ENCODE assay signal across 8 cellular contexts in genomic region chr17:39196191-39196819, GRCh38. TPM values are rescaled to one million over a fixed set of nuclear protein-coding genes. Genes with fewer than 3 reads are reported as not detected.
DNase-seq lines count a peak whose midpoint lies in the region; ATAC-seq and TF ChIP-seq lines count a peak whose summit lies in the region.

No MANE protein-coding gene starts in this region.

- ATAC-seq in IMR-90 (ENCODE audit: low read depth), result no peak
- ATAC-seq in naive thymus-derived CD8-positive, alpha-beta T cell, result no peak
- ATAC-seq in GM21390 (IDR thresholded peaks at IDR 0.05; ENCODE audit: unreplicated experiment), result no peak

- no CpG with 5 or more reads among the region's 9 CpGs for WGBS in IMR-90 (ENCODE audit: extremely low coverage in 2 of 2, insufficient read length in 1 of 2), 2 experiments

- no peak overlapping the region for H3K18ac ChIP-seq in IMR-90 (ENCODE audit: low read depth, low read length)

- H3K4me3 Mint-ChIP-seq in naive thymus-derived CD8-positive, alpha-beta T cell, result peak overlapping the region; percentile 63 to 97 (median 76)

- no peak overlapping the region for H4K91ac ChIP-seq in IMR-90 (ENCODE audit: insufficient read depth, low read depth, low read length)

- BruUV-seq in IMR-90 (replicated peaks; lab: Mats Ljungman, UMichigan), result no TSS peak

- no peak overlapping the region for H2BK20ac ChIP-seq in IMR-90 (ENCODE audit: low read depth, low read length)

- POLR2A ChIA-PET in IMR-90 (lab: Charles Lee; ENCODE audit: unreplicated experiment), result no interaction called here
- POLR2A ChIA-PET in naive thymus-derived CD8-positive, alpha-beta T cell (lab: Charles Lee), result interaction anchor here (0.7 to 2.2 kb wide), 4 partner anchors 13 to 371 kb away, joined by 3 to 9 read pairs (median 4); partner anchors contain the start of genes CWC25 and RPL23

- peak overlapping the region; percentile 81 for H3K4me3 ChIP-seq in AG10803 (ENCODE audit: low read length)
- peak overlapping the region; percentile 88 for H3K4me3 ChIP-seq in IMR-90 (ENCODE audit: insufficient read depth, low read depth, low read length)
- H3K4me3 ChIP-seq in choroid plexus epithelial cell (ENCODE audit: low read depth, low read length), result peak overlapping the region; percentile 75

- H3K36me3 Mint-ChIP-seq in naive thymus-derived CD8-positive, alpha-beta T cell, result peaks cover 0 to 23% (median 5%) of the 10 kb centered on the region in 3 donors

- in situ Hi-C loops in IMR-90 (cut with MboI; ENCODE audit: low sequenced_read_pairs), result no loop called here

- no peak overlapping the region for H2BK120ac ChIP-seq in IMR-90 (ENCODE audit: low read depth, low read length)

- H4K20me1 ChIP-seq in IMR-90 (ENCODE audit: insufficient read depth, low read length), result peaks cover 29% of the 10 kb centered on the region

- no peak overlapping the region for H2BK15ac ChIP-seq in IMR-90 (ENCODE audit: low read depth, low read length)

- CTCF ChIA-PET in IMR-90 (lab: Yijun Ruan, JAX), result no interaction called here

- TF ChIP-seq RAD21 in IMR-90 (IDR thresholded peaks at IDR 0.05; ENCODE audit: low read length), result no peak

- no peak for TF ChIP-seq CTCF in AG10803 (conservative IDR thresholded peaks at IDR 0.05; ENCODE audit: low read length)
- TF ChIP-seq CTCF in IMR-90 (conservative IDR thresholded peaks at IDR 0.05; ENCODE audit: low read depth, low read length), result no peak
- no peak for TF ChIP-seq CTCF in choroid plexus epithelial cell (conservative IDR thresholded peaks at IDR 0.05; ENCODE audit: low read depth, low read length)

- peak overlapping the region; percentile 91 for H3K4me2 ChIP-seq in IMR-90 (ENCODE audit: low read depth, low read length)

- H4K8ac ChIP-seq in IMR-90 (ENCODE audit: low read depth in 2 of 2, low read length in 2 of 2), result peak overlapping the region; percentile 2 to 14; a peak in 2 of 4 replicates

- H3K27me3 Mint-ChIP-seq in naive thymus-derived CD8-positive, alpha-beta T cell, result no peaks in the 10 kb centered on the region

- H2AFZ ChIP-seq in IMR-90 (replicated peaks; ENCODE audit: low read length, poor library complexity), result peak overlapping the region; percentile 59

- DNase-seq in AG10803 (ENCODE audit: low read depth) (peak; percentile 17), IMR-90 (no peak), choroid plexus epithelial cell (ENCODE audit: low read depth) (no peak), SW480 (ENCODE audit: low spot score) (no peak), germinal center (ENCODE audit: low spot score) (no peak), SKM-1 (lab: John Stamatoyannopoulos, UW; ENCODE audit: unreplicated experiment) (no peak)
- DNase-seq in naive thymus-derived CD8-positive, alpha-beta T cell, result no peak

- peaks cover 36 to 71% of the 10 kb centered on the region in 2 experiments for H3K79me1 ChIP-seq in IMR-90 (ENCODE audit: low read depth in 1 of 2, low read length in 2 of 2)

- H3K27ac Mint-ChIP-seq in naive thymus-derived CD8-positive, alpha-beta T cell, result peak overlapping the region in 9 of 10 donors; percentile 47 to 89 (median 74)

- H3K14ac ChIP-seq in IMR-90 (replicated peaks; ENCODE audit: low read depth, low read length), result peak overlapping the region; percentile 75; the same call in 1 of the 2 replicates

- no peaks in the 10 kb centered on the region for H3K9me3 Mint-ChIP-seq in naive thymus-derived CD8-positive, alpha-beta T cell

- H3K9ac ChIP-seq in IMR-90 (ENCODE audit: low read depth, low read length), result no peak overlapping the region

- peak overlapping the region; percentile 78 for H2AK5ac ChIP-seq in IMR-90 (ENCODE audit: low read depth, low read length)

- no peak overlapping the region for H3K56ac ChIP-seq in IMR-90 (ENCODE audit: extremely low read depth, insufficient read depth, low read length)

- H3K27ac ChIP-seq in IMR-90 (ENCODE audit: insufficient read depth, low read length), result no peak overlapping the region

- TF ChIP-seq POLR2A in IMR-90 (IDR thresholded peaks at IDR 0.05; ENCODE audit: low read depth, low read length), result no peak

- dilution Hi-C loops in IMR-90 (cut with HindIII; ENCODE audit: low sequenced_read_pairs, unreplicated experiment), result no loop called here

- intact Hi-C loops in IMR-90 (cut with micrococcal nuclease), result no loop called here

- no peaks in the 10 kb centered on the region for H3K9me3 ChIP-seq in IMR-90 (ENCODE audit: control insufficient read depth, insufficient read depth, low read length)

- H3K4me1 Mint-ChIP-seq in naive thymus-derived CD8-positive, alpha-beta T cell, result peaks cover 26 to 62% (median 52%) of the 10 kb centered on the region in 4 donors

- 0 out of 2 replicates have a peak overlapping the region, but pooled peaks have one; percentile 36 for H4K5ac ChIP-seq in IMR-90 (ENCODE audit: low read depth, low read length)

- peaks cover 23% of the 10 kb centered on the region for H3K4me1 ChIP-seq in IMR-90 (ENCODE audit: control insufficient read depth, insufficient read depth, low read length)

- 0 out of 2 replicates have a peak overlapping the region, but pooled peaks have one; percentile 64 for H3K23ac ChIP-seq in IMR-90 (ENCODE audit: low read depth, low read length)

- H3K27me3 ChIP-seq in IMR-90 (ENCODE audit: control insufficient read depth, insufficient read depth, low read length), result no peaks in the 10 kb centered on the region

- peaks cover 26% of the 10 kb centered on the region for H3K9me1 ChIP-seq in IMR-90 (ENCODE audit: insufficient read depth, low read length)

- peak overlapping the region; percentile 92 for H2AK9ac ChIP-seq in IMR-90 (replicated peaks; ENCODE audit: low read depth, low read length, poor library complexity)

- H2BK5ac ChIP-seq in IMR-90 (ENCODE audit: low read depth, low read length, poor library complexity, severe bottlenecking), result no peak overlapping the region

- peak overlapping the region; percentile 58 for H3K4ac ChIP-seq in IMR-90 (ENCODE audit: low read depth, low read length)

- peaks cover 28% of the 10 kb centered on the region for H3K36me3 ChIP-seq in IMR-90 (ENCODE audit: control insufficient read depth, insufficient read depth, low read length)

TF ChIP-seq in IMR-90, 13 proteins besides CTCF, POLR2A, EP300 and RAD21 (continues in another document):
- TF ChIP-seq BHLHE40 (IDR thresholded peaks at IDR 0.05; ENCODE audit: low read depth, low read length), result no peak
- TF ChIP-seq MXI1 (IDR thresholded peaks at IDR 0.05; ENCODE audit: borderline replicate concordance, low read depth, low read length), result no peak
- no peak for TF ChIP-seq CEBPB (IDR thresholded peaks at IDR 0.05; ENCODE audit: low read depth, low read length)
- TF ChIP-seq FOS (IDR thresholded peaks at IDR 0.05; ENCODE audit: low read depth, low read length), result no peak
- no peak for TF ChIP-seq MAZ (IDR thresholded peaks at IDR 0.05; ENCODE audit: borderline replicate concordance, low read depth, low read length)
- TF ChIP-seq RCOR1 (IDR thresholded peaks at IDR 0.05; ENCODE audit: insufficient replicate concordance, low read length), result no peak
- no peak for TF ChIP-seq CHD1 (IDR thresholded peaks at IDR 0.05; ENCODE audit: low read depth, low read length)
- no peak for TF ChIP-seq SMC3 (IDR thresholded peaks at IDR 0.05; ENCODE audit: low read depth, low read length)
- no peak for TF ChIP-seq RFX5 (IDR thresholded peaks at IDR 0.05; ENCODE audit: low read depth, low read length)
- TF ChIP-seq, protein P1, sequence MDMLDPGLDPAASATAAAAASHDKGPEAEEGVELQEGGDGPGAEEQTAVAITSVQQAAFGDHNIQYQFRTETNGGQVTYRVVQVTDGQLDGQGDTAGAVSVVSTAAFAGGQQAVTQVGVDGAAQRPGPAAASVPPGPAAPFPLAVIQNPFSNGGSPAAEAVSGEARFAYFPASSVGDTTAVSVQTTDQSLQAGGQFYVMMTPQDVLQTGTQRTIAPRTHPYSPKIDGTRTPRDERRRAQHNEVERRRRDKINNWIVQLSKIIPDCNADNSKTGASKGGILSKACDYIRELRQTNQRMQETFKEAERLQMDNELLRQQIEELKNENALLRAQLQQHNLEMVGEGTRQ (IDR thresholded peaks at IDR 0.05; ENCODE audit: low read depth, low read length), result no peak
- TF ChIP-seq NFE2L2 (IDR thresholded peaks at IDR 0.05; ENCODE audit: low read depth, low read length), result no peak

RNA-seq across cellular contexts. Expression of gene CACNB1, which starts 1.2 kb away (rescaled TPM):
- 2.5 TPM in 2 replicates for total RNA-seq in IMR-90 (2012; rRNA removed)
- polyA plus RNA-seq in IMR-90 (2012; rRNA removed), result 7.3 and 8.6 TPM in 2 replicates
- polyA plus RNA-seq in IMR-90 (2012; cell fraction: cytosol; rRNA removed), result 4.2 and 4.6 TPM in 2 replicates
- polyA plus RNA-seq in IMR-90 (2012; cell fraction: nucleus; rRNA removed; ENCODE audit: low replicate concordance), result 46.8 and 65.5 TPM in 2 replicates
- 10 to 100 TPM; 11.8 to 12.0 TPM for total RNA-seq in naive thymus-derived CD8-positive, alpha-beta T cell
- under 1 TPM in 2 of 3 donors, not detected in 1; 0.75 to 0.82 TPM for polyA plus RNA-seq in naive thymus-derived CD8-positive, alpha-beta T cell

RNA-seq across cellular contexts. Expression of gene RPL19, which starts 3.8 kb away (rescaled TPM):
- 2,298 and 2,466 TPM in 2 replicates for total RNA-seq in IMR-90 (2012; rRNA removed)
- 2,030 and 2,101 TPM in 2 replicates for polyA plus RNA-seq in IMR-90 (2012; rRNA removed)
- polyA plus RNA-seq in IMR-90 (2012; cell fraction: cytosol; rRNA removed), result 3,418 and 5,498 TPM in 2 replicates
- polyA plus RNA-seq in IMR-90 (2012; cell fraction: nucleus; rRNA removed; ENCODE audit: low replicate concordance), result 579 and 1,052 TPM in 2 replicates
- total RNA-seq in naive thymus-derived CD8-positive, alpha-beta T cell, result 1,000 to 10,000 TPM; 3,521 to 3,522 TPM
- polyA plus RNA-seq in naive thymus-derived CD8-positive, alpha-beta T cell, result 1,000 to 10,000 TPM; 3,970 to 4,559 (median 4,444) TPM

RNA-seq across cellular contexts. Expression of gene STAC2, which starts 29.4 kb away (rescaled TPM):
- not detected in 2 replicates for total RNA-seq in IMR-90 (2012; rRNA removed)
- polyA plus RNA-seq in IMR-90 (2012; rRNA removed), result 0.02 and 0.03 TPM in 2 replicates
- 0.01 and 0.02 TPM in 2 replicates for polyA plus RNA-seq in IMR-90 (2012; cell fraction: cytosol; rRNA removed)
- polyA plus RNA-seq in IMR-90 (2012; cell fraction: nucleus; rRNA removed; ENCODE audit: low replicate concordance), result 0.02 and 0.08 TPM in 2 replicates
- total RNA-seq in naive thymus-derived CD8-positive, alpha-beta T cell, result under 1 TPM; 0.23 to 0.27 TPM
- polyA plus RNA-seq in naive thymus-derived CD8-positive, alpha-beta T cell, result under 1 TPM in 1 of 3 donors, not detected in 2; 0.07 TPM

RNA-seq across cellular contexts. Expression of gene ARL5C, which starts 30.3 kb away (rescaled TPM):
- total RNA-seq in IMR-90 (2012; rRNA removed), result not detected in 2 replicates
- not detected in 2 replicates for polyA plus RNA-seq in IMR-90 (2012; rRNA removed)
- not detected in 2 replicates for polyA plus RNA-seq in IMR-90 (2012; cell fraction: cytosol; rRNA removed)
- polyA plus RNA-seq in IMR-90 (2012; cell fraction: nucleus; rRNA removed; ENCODE audit: low replicate concordance), result not detected in 2 replicates
- not detected for total RNA-seq in naive thymus-derived CD8-positive, alpha-beta T cell
- polyA plus RNA-seq in naive thymus-derived CD8-positive, alpha-beta T cell, result not detected

RNA-seq across cellular contexts. Expression of gene PLXDC1, which starts 44.9 kb away (rescaled TPM):
- total RNA-seq in IMR-90 (2012; rRNA removed), result under 0.01 and 0.28 TPM in 2 replicates
- polyA plus RNA-seq in IMR-90 (2012; rRNA removed), result 0.37 and 0.50 TPM in 2 replicates
- polyA plus RNA-seq in IMR-90 (2012; cell fraction: cytosol; rRNA removed), result 0.18 and 0.63 TPM in 2 replicates
- polyA plus RNA-seq in IMR-90 (2012; cell fraction: nucleus; rRNA removed; ENCODE audit: low replicate concordance), result 5.8 and 8.4 TPM in 2 replicates
- total RNA-seq in naive thymus-derived CD8-positive, alpha-beta T cell, result 10 to 100 TPM; 34.4 to 37.3 TPM
- polyA plus RNA-seq in naive thymus-derived CD8-positive, alpha-beta T cell, result 10 to 100 TPM; 14.0 to 23.6 (median 15.9) TPM
